In genomic region chr3:29240248-29240647, GRCh38 we compare ENCODE assay signal across 13 cellular contexts. TPM values are rescaled to one million over a fixed set of nuclear protein-coding genes. Genes with fewer than 3 reads are reported as not detected.
A peak's percentile ranks its signal among the peaks of the same experiment; 100 is the strongest.
DNase-seq lines count a peak whose midpoint lies in the region; ATAC-seq lines count a peak whose summit lies in the region.
"Had no signal": no experiment of that assay in that cellular context is flagged by ENCODE, and none has a peak within 500 bp of the region (broad histone marks: within the 10 kb centered on the region; RNA-seq: fewer than 3 reads in every experiment).

No MANE protein-coding gene starts in this region.

- peak; percentile 17 for DNase-seq in 8988T
- peak; percentile 90 for DNase-seq in HT1080 (ENCODE audit: low read depth)
- DNase-seq in SW 1271 (lab: John Stamatoyannopoulos, UW) = peak; percentile 18 to 80
- DNase-seq in glomerular endothelial cell (ENCODE audit: extremely low read depth, low read depth, low spot score) = peak; percentile 68
- no peak for DNase-seq in stimulated activated CD4-positive, alpha-beta T cell treated with anti-CD3 and anti-CD28 coated beads, Interleukin-15, amount 100 ng/mL, for 24 hours
- DNase-seq in DMS79 treated with DMSO at 0.1 percent for 48 hours (lab: John Stamatoyannopoulos, UW) = no peak
- DNase-seq in NCI-H2227 (lab: John Stamatoyannopoulos, UW; ENCODE audit: unreplicated experiment) = no peak
- DNase-seq: amygdala, lower lobe of right lung, MM.1S, NCI-H510A, right lobe of liver had no signal

- no peak for ATAC-seq in GM19035 (IDR thresholded peaks at IDR 0.05; ENCODE audit: unreplicated experiment)
- ATAC-seq: lower lobe of right lung had no signal

RNA-seq across cellular contexts. Expression of gene RBMS3, which starts 40.6 kb away (rescaled TPM):
- 9.9 and 19.6 TPM in 2 replicates for total RNA-seq in HT1080 (2014; rRNA removed; shearing (Covaris generic))
- polyA plus RNA-seq in HT1080 (2015; cell fraction: cytosol; rRNA removed) = 4.9 and 6.1 TPM in 2 replicates
- polyA plus RNA-seq in HT1080 (2015; cell fraction: nucleus; rRNA removed) = 9.5 and 11.8 TPM in 2 replicates
- 24.0 and 36.8 TPM in 2 replicates for total RNA-seq in glomerular endothelial cell

Comparison
In these comparisons a context has a peak if more than half of its experiments do, and no peak if none do; other contexts are left out.
1. DNase-seq: peak in 8988T (single experiment), HT1080 (single experiment), SW 1271 (2 of 2) and glomerular endothelial cell (single experiment); none in stimulated activated CD4-positive, alpha-beta T cell treated with anti-CD3 and anti-CD28 coated beads, Interleukin-15, amount 100 ng/mL, for 24 hours (single experiment), DMS79 treated with DMSO at 0.1 percent for 48 hours (single experiment) and NCI-H2227 (single experiment).